In genomic region chr10:35453855-35454532, GRCh38 we compare ENCODE assay signal across 11 cellular contexts.
DNase-seq lines count a peak whose midpoint lies in the region; ATAC-seq and TF ChIP-seq lines count a peak whose summit lies in the region.
"Had no signal": no experiment of that assay in that cellular context is flagged by ENCODE, and none has a peak within 500 bp of the region (broad histone marks: within the 10 kb centered on the region; RNA-seq: fewer than 3 reads in every experiment).

No MANE protein-coding gene starts in this region.

- H3K9me2 ChIP-seq in SK-N-SH = no peaks in the 10 kb centered on the region

- no peaks in the 10 kb centered on the region for H3K9me3 ChIP-seq in CD4-positive, CD25-positive, alpha-beta regulatory T cell (ENCODE audit: control insufficient read depth in 2 of 2, low read length in 2 of 2)
- H3K9me3 ChIP-seq in SK-N-SH = no peaks in the 10 kb centered on the region
- no peaks in the 10 kb centered on the region for H3K9me3 ChIP-seq in esophagus muscularis mucosa

- no peaks in the 10 kb centered on the region for H3K27me3 Mint-ChIP-seq in CD4-positive, CD25-positive, alpha-beta regulatory T cell
- no peaks in the 10 kb centered on the region for H3K27me3 Mint-ChIP-seq in osteocyte (ENCODE audit: unreplicated experiment)
- H3K27me3 Mint-ChIP-seq: CD4-positive, alpha-beta memory T cell had no signal

- H3K9me3 Mint-ChIP-seq in CD4-positive, CD25-positive, alpha-beta regulatory T cell = no peaks in the 10 kb centered on the region
- H3K9me3 Mint-ChIP-seq in osteocyte (ENCODE audit: unreplicated experiment) = no peaks in the 10 kb centered on the region
- H3K9me3 Mint-ChIP-seq: CD4-positive, alpha-beta memory T cell; GM23338 had no signal

- H3K4me3 Mint-ChIP-seq in CD4-positive, CD25-positive, alpha-beta regulatory T cell = no peak overlapping the region
- H3K4me3 Mint-ChIP-seq in osteocyte (ENCODE audit: unreplicated experiment) = no peak overlapping the region
- H3K4me3 Mint-ChIP-seq: GM23338 had no signal

- no peak overlapping the region for H2AFZ ChIP-seq in SK-N-SH (ENCODE audit: low read depth)
- H2AFZ ChIP-seq: GM23338 had no signal

- CTCF ChIA-PET in SK-N-SH (lab: Yijun Ruan, JAX) = interaction anchor here (1.2 to 1.9 kb wide), 4 partner anchors 9 to 335 kb away, joined by 3 to 5 read pairs (median 4); no protein-coding TSS in a partner anchor

- TF ChIP-seq CTCF in SK-N-SH (IDR thresholded peaks at IDR 0.05) = no peak
- no peak for TF ChIP-seq CTCF in fibroblast of villous mesenchyme (IDR thresholded peaks at IDR 0.05; ENCODE audit: insufficient read depth, low read depth, low read length)
- no peak for TF ChIP-seq CTCF in osteocyte (IDR thresholded peaks at IDR 0.05)
- TF ChIP-seq CTCF in esophagus muscularis mucosa (IDR thresholded peaks at IDR 0.05) = no peak

- TF ChIP-seq EP300 in SK-N-SH (IDR thresholded peaks at IDR 0.05; ENCODE audit: borderline replicate concordance in 1 of 2, low read depth in 1 of 2, low read length in 1 of 2) (no peak), esophagus muscularis mucosa (IDR thresholded peaks at IDR 0.05) (no peak)

- H3F3A ChIP-seq in SK-N-SH (replicated peaks; ENCODE audit: insufficient read depth) = no peaks in the 10 kb centered on the region

- H3K27ac Mint-ChIP-seq in CD4-positive, CD25-positive, alpha-beta regulatory T cell = peak overlapping the region; percentile 5 to 43 (median 9)
- H3K27ac Mint-ChIP-seq in osteocyte (ENCODE audit: unreplicated experiment) = peak overlapping the region; percentile 75
- H3K27ac Mint-ChIP-seq: CD4-positive, alpha-beta memory T cell; GM23338 had no signal

- H3K9ac ChIP-seq in SK-N-SH = no peak overlapping the region

- peaks cover 39% of the 10 kb centered on the region for H3K4me1 ChIP-seq in CD4-positive, CD25-positive, alpha-beta regulatory T cell (ENCODE audit: control insufficient read depth, insufficient read depth, low read length, poor library complexity, severe bottlenecking)
- peaks cover 22 to 30% of the 10 kb centered on the region in 2 experiments; a peak in 2 of 4 replicates for H3K4me1 ChIP-seq in SK-N-SH (ENCODE audit: control insufficient read depth in 1 of 2, insufficient read depth in 2 of 2, low read depth in 1 of 2, low read length in 1 of 2)
- H3K4me1 ChIP-seq in esophagus muscularis mucosa = peaks cover 80 to 83% (median 82%) of the 10 kb centered on the region in 4 donors

- no peak for TF ChIP-seq RAD21 in SK-N-SH (IDR thresholded peaks at IDR 0.05; ENCODE audit: low read length)

- no peak overlapping the region for H3K4me3 ChIP-seq in CD4-positive, CD25-positive, alpha-beta regulatory T cell (ENCODE audit: low read depth, low read length)
- H3K4me3 ChIP-seq in SK-N-SH (ENCODE audit: low read depth in 2 of 2, low read length in 1 of 2) = no peak overlapping the region
- no peak overlapping the region for H3K4me3 ChIP-seq in fibroblast of villous mesenchyme (ENCODE audit: low read depth, low read length)
- H3K4me3 ChIP-seq in esophagus muscularis mucosa = peak overlapping the region in 2 of 4 donors; percentile 28 to 29
- H3K4me3 ChIP-seq: GM23338 had no signal

- H3K79me2 ChIP-seq in SK-N-SH (ENCODE audit: insufficient read depth) = peaks cover 92% of the 10 kb centered on the region

- DNase-seq in CD4-positive, CD25-positive, alpha-beta regulatory T cell = no peak
- DNase-seq in SK-N-SH (no peak), fibroblast of villous mesenchyme (ENCODE audit: low read depth) (peak; percentile 78), osteocyte (ENCODE audit: extremely low spot score, unreplicated experiment) (no peak), epidermal melanocyte (ENCODE audit: insufficient read length, low spot score) (no peak), NCI-H774 (lab: John Stamatoyannopoulos, UW) (no peak), esophagus muscularis mucosa (ENCODE audit: extremely low spot score) (no peak), SW480 (ENCODE audit: low spot score) (no peak)
- DNase-seq: CD4-positive, alpha-beta memory T cell; NCI-H2171 had no signal

- H3K27ac ChIP-seq in CD4-positive, CD25-positive, alpha-beta regulatory T cell (ENCODE audit: insufficient read depth, low read length, poor library complexity, severe bottlenecking) = no peak overlapping the region
- H3K27ac ChIP-seq in SK-N-SH (ENCODE audit: low read depth in 2 of 2, low read length in 1 of 2) (peak overlapping the region in 1 of 2 experiments; percentile 30; a peak in 1 of 4 replicates), esophagus muscularis mucosa (replicated peaks in 1 of 4) (peak overlapping the region in 2 of 4 donors; percentile 41 to 56)

- H3K27me3 ChIP-seq in CD4-positive, CD25-positive, alpha-beta regulatory T cell (ENCODE audit: control insufficient read depth, insufficient read depth, low read length) = no peaks in the 10 kb centered on the region
- H3K27me3 ChIP-seq in SK-N-SH (ENCODE audit: insufficient read depth) = no peaks in the 10 kb centered on the region
- H3K27me3 ChIP-seq in esophagus muscularis mucosa = no peaks in the 10 kb centered on the region

- 82% methylated on average over 12 of the region's 12 CpGs for WGBS in SK-N-SH (ENCODE audit: low lambda C conversion rate)
- 55% methylated on average over 10 of the region's 12 CpGs for WGBS in esophagus muscularis mucosa

- H3K4me2 ChIP-seq in SK-N-SH = peak overlapping the region; percentile 29; the same call in 1 of the 2 replicates
- H3K4me2 ChIP-seq: GM23338 had no signal

- peaks cover 4% of the 10 kb centered on the region for H3K36me3 Mint-ChIP-seq in CD4-positive, CD25-positive, alpha-beta regulatory T cell
- no peaks in the 10 kb centered on the region for H3K36me3 Mint-ChIP-seq in osteocyte (ENCODE audit: unreplicated experiment)

- H4K20me1 ChIP-seq in SK-N-SH (ENCODE audit: insufficient read depth) = peaks cover 76% of the 10 kb centered on the region

- no peaks in the 10 kb centered on the region for H3K36me3 ChIP-seq in CD4-positive, CD25-positive, alpha-beta regulatory T cell (ENCODE audit: control insufficient read depth, insufficient read depth, low read length)
- H3K36me3 ChIP-seq in SK-N-SH (replicated peaks in 1 of 2; ENCODE audit: control insufficient read depth in 1 of 2, insufficient read depth in 2 of 2, low read length in 1 of 2) (no peaks in the 10 kb centered on the region), esophagus muscularis mucosa (no peaks in the 10 kb centered on the region)

- POLR2A ChIA-PET in SK-N-SH (lab: Yijun Ruan, JAX) = no interaction called here

- no peak for TF ChIP-seq POLR2A in esophagus muscularis mucosa (IDR thresholded peaks at IDR 0.05; ENCODE audit: low read depth)

- intact Hi-C loops in esophagus muscularis mucosa (cut with DNase I) = loop anchor here (10.0 kb wide), 1 partner anchor 119 kb away; the partner anchor contains the start of gene CCNY

- no peak for ATAC-seq in CD4-positive, CD25-positive, alpha-beta regulatory T cell (ENCODE audit: low read depth in 2 of 2)
- ATAC-seq: GM23338 had no signal

- peaks cover 33 to 88% (median 60%) of the 10 kb centered on the region in 4 donors for H3K4me1 Mint-ChIP-seq in CD4-positive, CD25-positive, alpha-beta regulatory T cell
- H3K4me1 Mint-ChIP-seq in osteocyte (ENCODE audit: unreplicated experiment) = peaks cover 64% of the 10 kb centered on the region

TF ChIP-seq in SK-N-SH, 30 proteins besides CTCF, POLR2A, EP300 and RAD21 (continues in another document):
- TF ChIP-seq SIN3A (IDR thresholded peaks at IDR 0.05; ENCODE audit: borderline replicate concordance, low read depth, low read length) (no peak), FOSL2 (IDR thresholded peaks at IDR 0.05; ENCODE audit: borderline replicate concordance, low read depth) (peak; percentile 27; the same call in 1 of the 2 replicates), MXI1 (IDR thresholded peaks at IDR 0.05; ENCODE audit: low read depth, low read length) (0 out of 2 replicates have a peak, but pooled peaks have one; percentile 18), YY1 (IDR thresholded peaks at IDR 0.05; ENCODE audit: low read depth) (no peak), TAF1 (IDR thresholded peaks at IDR 0.05; ENCODE audit: borderline replicate concordance, low read depth, low read length) (no peak), EZH2phosphoT487 (IDR thresholded peaks at IDR 0.05; ENCODE audit: borderline replicate concordance, low read depth) (no peak), POLR2AphosphoS5 (IDR thresholded peaks at IDR 0.05; ENCODE audit: low read depth, low read length) (no peak), CHD2 (IDR thresholded peaks at IDR 0.05; ENCODE audit: low read length, partially characterized antibody) (no peak), RFX5 (IDR thresholded peaks at IDR 0.05; ENCODE audit: low read length) (no peak), ELF1 (IDR thresholded peaks at IDR 0.05) (no peak), USF1 (IDR thresholded peaks at IDR 0.05; ENCODE audit: borderline replicate concordance, low read depth) (no peak), TEAD4 (IDR thresholded peaks at IDR 0.05; ENCODE audit: borderline replicate concordance, insufficient read depth) (no peak), GABPA (IDR thresholded peaks at IDR 0.05; ENCODE audit: low read depth) (no peak), FOXM1 (IDR thresholded peaks at IDR 0.05; ENCODE audit: low read depth) (no peak), NRF1 (IDR thresholded peaks at IDR 0.05; ENCODE audit: low read depth, low read length) (no peak), MEF2A (IDR thresholded peaks at IDR 0.05; ENCODE audit: borderline replicate concordance, low read depth) (no peak), FOXJ3 (CRISPR knock-in tag; IDR thresholded peaks at IDR 0.05) (no peak), GATA2 (CRISPR knock-in tag; IDR thresholded peaks at IDR 0.05) (no peak), MAX (IDR thresholded peaks at IDR 0.05; ENCODE audit: low read depth) (0 out of 2 replicates have a peak, but pooled peaks have one; percentile 42)
